Comparison of ENCODE assay signal across 18 cellular contexts in genomic region chr6:74581681-74582080, GRCh38.
A peak's percentile ranks its signal among the peaks of the same experiment; 100 is the strongest.
DNase-seq lines count a peak whose midpoint lies in the region; ATAC-seq, FAIRE-seq and TF ChIP-seq lines count a peak whose summit lies in the region.
"Had no signal": no experiment of that assay in that cellular context is flagged by ENCODE, and none has a peak within 500 bp of the region (broad histone marks: within the 10 kb centered on the region; RNA-seq: fewer than 3 reads in every experiment).

No MANE protein-coding gene starts in this region.

- no peak for TF ChIP-seq RAD21 in IMR-90 (IDR thresholded peaks at IDR 0.05; ENCODE audit: low read length)

- H3K27ac ChIP-seq in IMR-90 (ENCODE audit: insufficient read depth, low read length): no peak overlapping the region

- POLR2A ChIA-PET in IMR-90 (lab: Charles Lee; ENCODE audit: unreplicated experiment): no interaction called here

- no peak overlapping the region for H4K91ac ChIP-seq in IMR-90 (ENCODE audit: insufficient read depth, low read depth, low read length)

- no peaks in the 10 kb centered on the region for H3K9me3 Mint-ChIP-seq in nephron progenitor cell
- H3K9me3 Mint-ChIP-seq in activated CD8-positive, alpha-beta memory T cell treated with anti-CD3 and anti-CD28 coated beads, Interleukin-2, amount 10 ng/mL, durations not matched to agents 7 days and 5 days (ENCODE audit: low read depth): no peaks in the 10 kb centered on the region

- no peak overlapping the region; the same call in 2 of the 3 replicates for H2BK15ac ChIP-seq in IMR-90 (ENCODE audit: low read depth, low read length)

- H4K5ac ChIP-seq in IMR-90 (ENCODE audit: low read depth, low read length): no peak overlapping the region

- 0 out of 4 replicates have a peak overlapping the region, but pooled peaks of 1 of the 2 experiments have one; percentile 13 for H4K8ac ChIP-seq in IMR-90 (ENCODE audit: low read depth in 2 of 2, low read length in 2 of 2)

- no peak for TF ChIP-seq CTCF in IMR-90 (conservative IDR thresholded peaks at IDR 0.05; ENCODE audit: low read depth, low read length)
- TF ChIP-seq CTCF in bronchial epithelial cell (IDR thresholded peaks at IDR 0.05; ENCODE audit: insufficient read depth, low read length, severe bottlenecking): no peak
- TF ChIP-seq CTCF in nephron progenitor cell (IDR thresholded peaks at IDR 0.05): no peak

- H2BK120ac ChIP-seq in IMR-90 (ENCODE audit: low read depth, low read length): peak overlapping the region; percentile 17; the same call in 1 of the 2 replicates

- no peak overlapping the region for H3K56ac ChIP-seq in IMR-90 (ENCODE audit: extremely low read depth, insufficient read depth, low read length)

- H3K79me1 ChIP-seq in IMR-90 (ENCODE audit: low read depth in 1 of 2, low read length in 2 of 2): 0 out of 4 replicates have a peak, but pooled peaks cover 0 to 4% of the 10 kb centered on the region in 2 experiments

- H2AK5ac ChIP-seq in IMR-90 (ENCODE audit: low read depth, low read length): peak overlapping the region; percentile 28; the same call in 1 of the 2 replicates

- H3K4me1 ChIP-seq in IMR-90 (ENCODE audit: control insufficient read depth, insufficient read depth, low read length): peaks cover 10% of the 10 kb centered on the region

- no peak for DNase-seq in IMR-90
- no peak for DNase-seq in bronchial epithelial cell (ENCODE audit: low read depth)
- no peak for DNase-seq in nephron progenitor cell
- DNase-seq in activated CD8-positive, alpha-beta memory T cell treated with anti-CD3 and anti-CD28 coated beads, Interleukin-2, amount 10 ng/mL, durations not matched to agents 7 days and 5 days: no peak
- no peak for DNase-seq in SHP77 treated with DMSO at 0.1 percent for 48 hours (lab: John Stamatoyannopoulos, UW)
- no peak for DNase-seq in pons (ENCODE audit: low spot score)
- DNase-seq: C1 segment of cervical spinal cord; Calu3; CD4-positive, alpha-beta memory T cell; COR-L47; DMS53; DMS79 treated with DMSO at 0.1 percent for 48 hours; GF-D8; GOT3; HCEC 1CT had no signal

- peak; percentile 66 for FAIRE-seq in bronchial epithelial cell (lab: Jason Lieb, UNC)
- FAIRE-seq: GM12891, GM18507, H54 had no signal

- peak overlapping the region; percentile 21; the same call in 1 of the 2 replicates for H3K14ac ChIP-seq in IMR-90 (replicated peaks; ENCODE audit: low read depth, low read length)

- intact Hi-C loops in IMR-90 (cut with micrococcal nuclease): no loop called here

- CTCF ChIA-PET in IMR-90 (lab: Yijun Ruan, JAX): no interaction called here
- CTCF ChIA-PET in activated CD8-positive, alpha-beta memory T cell treated with anti-CD3 and anti-CD28 coated beads, Interleukin-2, amount 10 ng/mL, durations not matched to agents 7 days and 5 days (lab: Charles Lee): no interaction called here

- H3K9ac ChIP-seq in IMR-90 (ENCODE audit: low read depth, low read length): no peak overlapping the region

- no peaks in the 10 kb centered on the region for H3K27me3 ChIP-seq in IMR-90 (ENCODE audit: control insufficient read depth, insufficient read depth, low read length)
- H3K27me3 ChIP-seq in bronchial epithelial cell (ENCODE audit: control insufficient read depth, insufficient read depth, low read length): no peaks in the 10 kb centered on the region

- BruUV-seq in IMR-90 (replicated peaks; lab: Mats Ljungman, UMichigan): no TSS peak

- no peak overlapping the region for H2BK5ac ChIP-seq in IMR-90 (ENCODE audit: low read depth, low read length, poor library complexity, severe bottlenecking)

- in situ Hi-C loops in IMR-90 (cut with MboI; ENCODE audit: low sequenced_read_pairs): no loop called here

- no peaks in the 10 kb centered on the region for H4K20me1 ChIP-seq in IMR-90 (ENCODE audit: insufficient read depth, low read length)

- H3K4me3 ChIP-seq in IMR-90 (ENCODE audit: insufficient read depth, low read depth, low read length): no peak overlapping the region
- H3K4me3 ChIP-seq in bronchial epithelial cell (ENCODE audit: low read depth, low read length): no peak overlapping the region

- H3K23ac ChIP-seq in IMR-90 (ENCODE audit: low read depth, low read length): no peak overlapping the region

- H3K4me1 Mint-ChIP-seq in nephron progenitor cell: peaks cover 5% of the 10 kb centered on the region
- H3K4me1 Mint-ChIP-seq in activated CD8-positive, alpha-beta memory T cell treated with anti-CD3 and anti-CD28 coated beads, Interleukin-2, amount 10 ng/mL, durations not matched to agents 7 days and 5 days: no peaks in the 10 kb centered on the region
- H3K4me1 Mint-ChIP-seq: CD4-positive, alpha-beta memory T cell had no signal

- peak overlapping the region; percentile 18 for H3K27ac Mint-ChIP-seq in nephron progenitor cell
- no peak overlapping the region for H3K27ac Mint-ChIP-seq in activated CD8-positive, alpha-beta memory T cell treated with anti-CD3 and anti-CD28 coated beads, Interleukin-2, amount 10 ng/mL, durations not matched to agents 7 days and 5 days
- H3K27ac Mint-ChIP-seq: CD4-positive, alpha-beta memory T cell had no signal

- H3K9me3 ChIP-seq in IMR-90 (ENCODE audit: control insufficient read depth, insufficient read depth, low read length): no peaks in the 10 kb centered on the region

- H3K4ac ChIP-seq in IMR-90 (ENCODE audit: low read depth, low read length): 0 out of 2 replicates have a peak overlapping the region, but pooled peaks have one; percentile 49

- H3K27me3 Mint-ChIP-seq in nephron progenitor cell (ENCODE audit: low read depth, poor library complexity): peaks cover 4% of the 10 kb centered on the region
- H3K27me3 Mint-ChIP-seq in activated CD8-positive, alpha-beta memory T cell treated with anti-CD3 and anti-CD28 coated beads, Interleukin-2, amount 10 ng/mL, durations not matched to agents 7 days and 5 days: no peaks in the 10 kb centered on the region
- H3K27me3 Mint-ChIP-seq: CD4-positive, alpha-beta memory T cell had no signal

- peak overlapping the region; percentile 58; the same call in 1 of the 2 replicates for H2BK20ac ChIP-seq in IMR-90 (ENCODE audit: low read depth, low read length)

- no peak overlapping the region for H3K4me2 ChIP-seq in IMR-90 (ENCODE audit: low read depth, low read length)

- dilution Hi-C loops in IMR-90 (cut with HindIII; ENCODE audit: low sequenced_read_pairs, unreplicated experiment): no loop called here

- H3K9me1 ChIP-seq in IMR-90 (ENCODE audit: insufficient read depth, low read length): peaks cover 7% of the 10 kb centered on the region

- no peak overlapping the region for H2AK9ac ChIP-seq in IMR-90 (replicated peaks; ENCODE audit: low read depth, low read length, poor library complexity)

- no peak overlapping the region for H3K4me3 Mint-ChIP-seq in nephron progenitor cell
- no peak overlapping the region for H3K4me3 Mint-ChIP-seq in activated CD8-positive, alpha-beta memory T cell treated with anti-CD3 and anti-CD28 coated beads, Interleukin-2, amount 10 ng/mL, durations not matched to agents 7 days and 5 days
- H3K4me3 Mint-ChIP-seq: CD4-positive, alpha-beta memory T cell had no signal

- TF ChIP-seq POLR2A in IMR-90 (IDR thresholded peaks at IDR 0.05; ENCODE audit: low read depth, low read length): no peak

- WGBS in IMR-90 (ENCODE audit: extremely low coverage in 2 of 2, insufficient read length in 1 of 2), 2 experiments: 100% methylated on average over 3 of the region's 6 CpGs; no CpG with 5 or more reads in 1 of the 2 experiments

- H3K36me3 Mint-ChIP-seq in nephron progenitor cell (ENCODE audit: low read depth): no peaks in the 10 kb centered on the region
- no peaks in the 10 kb centered on the region for H3K36me3 Mint-ChIP-seq in activated CD8-positive, alpha-beta memory T cell treated with anti-CD3 and anti-CD28 coated beads, Interleukin-2, amount 10 ng/mL, durations not matched to agents 7 days and 5 days
- H3K36me3 Mint-ChIP-seq: CD4-positive, alpha-beta memory T cell had no signal

- no peak overlapping the region for H3K18ac ChIP-seq in IMR-90 (ENCODE audit: low read depth, low read length)

- no peaks in the 10 kb centered on the region for H3K36me3 ChIP-seq in IMR-90 (ENCODE audit: control insufficient read depth, insufficient read depth, low read length)
- no peaks in the 10 kb centered on the region for H3K36me3 ChIP-seq in bronchial epithelial cell (ENCODE audit: control insufficient read depth, insufficient read depth, low read length)

- H2AFZ ChIP-seq in IMR-90 (replicated peaks; ENCODE audit: low read length, poor library complexity): no peak overlapping the region

- ATAC-seq in IMR-90 (ENCODE audit: low read depth): no peak
- no peak for ATAC-seq in activated CD8-positive, alpha-beta memory T cell treated with anti-CD3 and anti-CD28 coated beads, Interleukin-2, amount 10 ng/mL, durations not matched to agents 7 days and 5 days

TF ChIP-seq in IMR-90, 13 proteins besides CTCF, POLR2A, EP300 and RAD21 (continues in another document):
- TF ChIP-seq MAFK (IDR thresholded peaks at IDR 0.05; ENCODE audit: low read depth, low read length) (no peak), USF2 (IDR thresholded peaks at IDR 0.05; ENCODE audit: low read depth, low read length) (no peak), RFX5 (IDR thresholded peaks at IDR 0.05; ENCODE audit: low read depth, low read length) (no peak), FOS (IDR thresholded peaks at IDR 0.05; ENCODE audit: low read depth, low read length) (no peak), BHLHE40 (IDR thresholded peaks at IDR 0.05; ENCODE audit: low read depth, low read length) (no peak), SMC3 (IDR thresholded peaks at IDR 0.05; ENCODE audit: low read depth, low read length) (no peak), CHD1 (IDR thresholded peaks at IDR 0.05; ENCODE audit: low read depth, low read length) (no peak), ELK1 (IDR thresholded peaks at IDR 0.05; ENCODE audit: borderline replicate concordance, low read depth, low read length) (no peak), MAZ (IDR thresholded peaks at IDR 0.05; ENCODE audit: borderline replicate concordance, low read depth, low read length) (no peak), MXI1 (IDR thresholded peaks at IDR 0.05; ENCODE audit: borderline replicate concordance, low read depth, low read length) (no peak)
